Comparison of ENCODE assay signal across 22 cellular contexts in genomic region chr2:19800796-19801195, GRCh38.
A peak's percentile ranks its signal among the peaks of the same experiment; 100 is the strongest.
DNase-seq lines count a peak whose midpoint lies in the region; ATAC-seq and TF ChIP-seq lines count a peak whose summit lies in the region.
"Had no signal": no experiment of that assay in that cellular context is flagged by ENCODE, and none has a peak within 500 bp of the region (broad histone marks: within the 10 kb centered on the region; RNA-seq: fewer than 3 reads in every experiment).

No MANE protein-coding gene starts in this region.

- H2AFZ ChIP-seq in osteoblast (ENCODE audit: low read length) = no peak overlapping the region
- H2AFZ ChIP-seq: parathyroid adenoma had no signal

- no peak for ATAC-seq in right cardiac atrium
- no peak for ATAC-seq in aorta (ENCODE audit: low FRiP score)
- ATAC-seq in omental fat pad (ENCODE audit: low FRiP score) = no peak
- no peak for ATAC-seq in HG03469 (IDR thresholded peaks at IDR 0.05; ENCODE audit: unreplicated experiment)
- ATAC-seq: right lobe of liver had no signal

- no peaks in the 10 kb centered on the region for H3K27me3 Mint-ChIP-seq in chondrocyte (ENCODE audit: low read depth)

- no peaks in the 10 kb centered on the region for H3K36me3 Mint-ChIP-seq in chondrocyte (ENCODE audit: low read depth)

- no peak overlapping the region for H3K4me3 Mint-ChIP-seq in chondrocyte (ENCODE audit: unreplicated experiment)
- H3K4me3 Mint-ChIP-seq: dendritic cell treated with granulocyte-macrophage colony-stimulating factor and Interleukin-4, amounts not matched to agents 40 ng/mL and 50 ng/mL, for 4 days had no signal

- no peaks in the 10 kb centered on the region for H4K20me1 ChIP-seq in osteoblast (ENCODE audit: insufficient read depth, low read length)
- H4K20me1 ChIP-seq: BLaER1 treated with 17β-estradiol and CSF1 and Interleukin-3, amounts not matched to agents 10 nM and 100 nM had no signal

- intact Hi-C loops in left ventricle myocardium inferior (cut with micrococcal nuclease) (no loop called here), right cardiac atrium (cut with DNase I) (no loop called here), aorta (cut with DNase I) (loop anchor here (5.0 kb wide), 3 partner anchors 53 to 438 kb away; no protein-coding TSS in a partner anchor)

- H3K4me1 Mint-ChIP-seq in chondrocyte (ENCODE audit: low read depth) = peaks cover 70% of the 10 kb centered on the region

- DNase-seq in left ventricle myocardium inferior (no peak), right cardiac atrium (no peak), chondrocyte (ENCODE audit: low spot score) (no peak), osteoblast (ENCODE audit: insufficient read length, low spot score, missing footprints) (no peak), aorta (no peak), omental fat pad (ENCODE audit: low spot score) (no peak), dedifferentiated amniotic fluid mesenchymal stem cell (ENCODE audit: extremely low spot score) (no peak)
- DNase-seq: activated CD4-positive, alpha-beta T cell treated with anti-CD3 and anti-CD28 coated beads for 4 hours; activated CD8-positive, alpha-beta memory T cell treated with anti-CD3 and anti-CD28 coated beads for 24 hours; activated naive CD4-positive, alpha-beta T cell treated with Interleukin-2 at 50 U/mL for 16 hours; activated T-cell treated with anti-CD3 and anti-CD28 coated beads, Interleukin-2, amount 50 U/mL, for 48 hours; COR-L47; DND-41; NCI-H524 treated with DMSO at 0.1 percent for 48 hours; right lobe of liver; stimulated activated CD4-positive, alpha-beta T cell treated with anti-CD3 and anti-CD28 coated beads, Interleukin-2, amount 100 ng/mL, for 24 hours; T-helper 2 cell had no signal

- H3K4me3 ChIP-seq in left ventricle myocardium inferior (no peak overlapping the region), right cardiac atrium (ENCODE audit: low read length) (no peak overlapping the region), osteoblast (ENCODE audit: insufficient read depth, low read length) (no peak overlapping the region), aorta (ENCODE audit: low read length in 2 of 2) (no peak overlapping the region)
- H3K4me3 ChIP-seq: BLaER1 treated with 17β-estradiol and CSF1 and Interleukin-3, amounts not matched to agents 10 nM and 100 nM; right lobe of liver had no signal

- H3K27ac Mint-ChIP-seq in chondrocyte (ENCODE audit: unreplicated experiment) = peak overlapping the region; percentile 89
- H3K27ac Mint-ChIP-seq: dendritic cell treated with granulocyte-macrophage colony-stimulating factor and Interleukin-4, amounts not matched to agents 40 ng/mL and 50 ng/mL, for 4 days had no signal

- H3K27me3 ChIP-seq in left ventricle myocardium inferior (ENCODE audit: low read depth) (no peaks in the 10 kb centered on the region), right cardiac atrium (ENCODE audit: control insufficient read depth, insufficient read depth) (no peaks in the 10 kb centered on the region), osteoblast (ENCODE audit: insufficient read depth, low read length) (no peaks in the 10 kb centered on the region), aorta (ENCODE audit: control insufficient read depth in 1 of 2, insufficient read depth in 2 of 2, low read length in 1 of 2) (no peaks in the 10 kb centered on the region)
- H3K27me3 ChIP-seq: BLaER1 treated with 17β-estradiol and CSF1 and Interleukin-3, amounts not matched to agents 10 nM and 100 nM; right lobe of liver had no signal

- peaks cover 25% of the 10 kb centered on the region for H3K4me1 ChIP-seq in left ventricle myocardium inferior
- H3K4me1 ChIP-seq in right cardiac atrium (ENCODE audit: control insufficient read depth, insufficient read depth, low read length) = peaks cover 12% of the 10 kb centered on the region
- peaks cover 28% of the 10 kb centered on the region for H3K4me1 ChIP-seq in osteoblast (ENCODE audit: insufficient read depth, low read length)
- no peaks in the 10 kb centered on the region for H3K4me1 ChIP-seq in aorta (ENCODE audit: control insufficient read depth in 1 of 2, insufficient read depth in 2 of 2, low read length in 2 of 2)
- H3K4me1 ChIP-seq: BLaER1 treated with 17β-estradiol and CSF1 and Interleukin-3, amounts not matched to agents 10 nM and 100 nM; parathyroid adenoma; right lobe of liver had no signal

- TF ChIP-seq CTCF in left ventricle myocardium inferior (IDR thresholded peaks at IDR 0.05; ENCODE audit: borderline replicate concordance) (no peak), chondrocyte (IDR thresholded peaks at IDR 0.05) (no peak), osteoblast (IDR thresholded peaks at IDR 0.05; ENCODE audit: extremely low read depth, low read depth, low read length) (no peak), omental fat pad (IDR thresholded peaks at IDR 0.05) (no peak)

- no peaks in the 10 kb centered on the region for H3K9me3 ChIP-seq in left ventricle myocardium inferior (replicated peaks)
- H3K9me3 ChIP-seq in right cardiac atrium (ENCODE audit: control insufficient read depth, low read length) = no peaks in the 10 kb centered on the region
- no peaks in the 10 kb centered on the region for H3K9me3 ChIP-seq in osteoblast (ENCODE audit: low read depth, low read length)
- no peaks in the 10 kb centered on the region for H3K9me3 ChIP-seq in aorta (ENCODE audit: control insufficient read depth, low read length)
- H3K9me3 ChIP-seq: BLaER1 treated with 17β-estradiol and CSF1 and Interleukin-3, amounts not matched to agents 10 nM and 100 nM; right lobe of liver; SK-N-SH had no signal

- H3K27ac ChIP-seq in left ventricle myocardium inferior (replicated peaks) (peak overlapping the region; percentile 70), right cardiac atrium (ENCODE audit: low read length) (no peak overlapping the region), osteoblast (ENCODE audit: low read depth, low read length) (no peak overlapping the region), aorta (ENCODE audit: low read depth in 1 of 2, low read length in 2 of 2) (peak overlapping the region; percentile 59 to 83)
- H3K27ac ChIP-seq: BLaER1 treated with 17β-estradiol and CSF1 and Interleukin-3, amounts not matched to agents 10 nM and 100 nM; parathyroid adenoma; right lobe of liver had no signal

- peak overlapping the region; percentile 8 for H3K4me2 ChIP-seq in osteoblast (ENCODE audit: insufficient read depth, low read length)
- H3K4me2 ChIP-seq: BLaER1 treated with 17β-estradiol and CSF1 and Interleukin-3, amounts not matched to agents 10 nM and 100 nM had no signal

- H3K36me3 ChIP-seq in left ventricle myocardium inferior = no peaks in the 10 kb centered on the region
- no peaks in the 10 kb centered on the region for H3K36me3 ChIP-seq in osteoblast (ENCODE audit: insufficient read depth, low read length)
- H3K36me3 ChIP-seq in aorta (ENCODE audit: control insufficient read depth in 1 of 2, insufficient read depth in 2 of 2, low read length in 1 of 2) = no peaks in the 10 kb centered on the region
- H3K36me3 ChIP-seq: BLaER1 treated with 17β-estradiol and CSF1 and Interleukin-3, amounts not matched to agents 10 nM and 100 nM; right lobe of liver had no signal

- no peaks in the 10 kb centered on the region for H3K79me2 ChIP-seq in osteoblast (ENCODE audit: insufficient read depth, low read length)
- H3K79me2 ChIP-seq: parathyroid adenoma had no signal

- WGBS in right cardiac atrium = 95% methylated on average over 5 of the region's 5 CpGs
- 82 to 84% methylated on average over 5 of the region's 5 CpGs for WGBS in aorta, 2 donors

- peaks cover 12% of the 10 kb centered on the region for H3K9me3 Mint-ChIP-seq in chondrocyte (ENCODE audit: low read depth)
- H3K9me3 Mint-ChIP-seq: dendritic cell treated with granulocyte-macrophage colony-stimulating factor and Interleukin-4, amounts not matched to agents 40 ng/mL and 50 ng/mL, for 4 days had no signal

Comparison
In these comparisons a context has a peak if more than half of its experiments do, and no peak if none do; other contexts are left out.
1. H3K27ac ChIP-seq: peak in left ventricle myocardium inferior (single experiment) and aorta (2 of 2); none in right cardiac atrium (single experiment) and osteoblast (single experiment).
2. intact Hi-C loops: an anchor here in aorta (5.0 kb wide); none called in left ventricle myocardium inferior and right cardiac atrium.